ENCODE assay signal across 6 cellular contexts in genomic region chr10:45346652-45347335, GRCh38. TPM values are rescaled to one million over a fixed set of nuclear protein-coding genes. Genes with fewer than 3 reads are reported as not detected.
"Had no signal": no experiment of that assay in that cellular context is flagged by ENCODE, and none has a peak within 500 bp of the region (broad histone marks: within the 10 kb centered on the region; RNA-seq: fewer than 3 reads in every experiment).

No MANE protein-coding gene starts in this region.

RNA-seq across cellular contexts. Expression of gene ALOX5, which starts 27.2 kb away (rescaled TPM):
- total RNA-seq: GM23248, HFFc6 had no signal
- polyA plus RNA-seq: GM23248 had no signal

RNA-seq across cellular contexts. Expression of gene OR13A1, which starts 31.4 kb away (rescaled TPM):
- total RNA-seq: GM23248, GM23338, H1, H4, H7, HFFc6 had no signal
- polyA plus RNA-seq: GM23248 had no signal
